Comparison of ENCODE assay signal across 26 cellular contexts in the genomic region with DNA sequence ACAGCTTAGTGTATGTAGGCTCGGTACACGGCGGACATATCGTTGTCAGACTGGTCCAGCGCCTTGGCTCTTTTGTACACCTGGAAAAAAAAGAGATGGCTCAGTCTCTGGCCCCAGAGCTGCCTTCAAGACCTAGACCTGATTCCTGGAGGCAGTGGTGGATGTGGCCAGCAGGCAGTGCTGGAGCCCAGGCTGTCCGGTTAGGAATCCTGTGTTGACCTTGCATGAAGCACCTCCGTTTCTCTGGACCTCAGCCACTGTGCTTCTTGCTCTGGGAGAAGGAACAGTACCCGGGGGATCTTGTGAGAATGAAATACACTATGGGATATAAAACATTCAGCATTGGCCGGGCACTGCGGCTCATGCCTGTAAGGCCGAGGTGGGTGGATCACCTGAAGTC. TPM values are rescaled to one million over a fixed set of nuclear protein-coding genes. Genes with fewer than 3 reads are reported as not detected.
DNase-seq lines count a peak whose midpoint lies in the region; ATAC-seq and TF ChIP-seq lines count a peak whose summit lies in the region.
"Had no signal": no experiment of that assay in that cellular context is flagged by ENCODE, and none has a peak within 500 bp of the region (broad histone marks: within the 10 kb centered on the region; RNA-seq: fewer than 3 reads in every experiment).

No MANE protein-coding gene starts in this region.

- POLR2A ChIA-PET in RWPE1 (lab: Yijun Ruan, JAX; ENCODE audit: low non-redundant PET) = no interaction called here

- no peak for TF ChIP-seq CTCF in RWPE1 (conservative IDR thresholded peaks at IDR 0.05; ENCODE audit: low read depth)
- no peak for TF ChIP-seq CTCF in endodermal cell (conservative IDR thresholded peaks at IDR 0.05)
- peak in 1 of 7 experiments; percentile 9 for TF ChIP-seq CTCF in stomach (IDR thresholded peaks at IDR 0.05)
- TF ChIP-seq CTCF in coronary artery (IDR thresholded peaks at IDR 0.05) = no peak

- peak overlapping the region; percentile 44 for H3K27ac Mint-ChIP-seq in endodermal cell
- H3K27ac Mint-ChIP-seq: activated CD4-positive, alpha-beta T cell treated with anti-CD3 and anti-CD28 coated beads for 36 hours; T-helper 2 cell treated with Interferon-gamma antibody and Interleukin-4, amounts not matched to agents 5 μg/mL and 100 μg/mL, for 36 hours had no signal

- H3K27me3 ChIP-seq in endodermal cell (ENCODE audit: control insufficient read depth, insufficient read depth, low read length, poor library complexity, severe bottlenecking) (no peaks in the 10 kb centered on the region), stomach (no peaks in the 10 kb centered on the region)
- H3K27me3 ChIP-seq: spleen, upper lobe of left lung had no signal

- no peak for TF ChIP-seq POLR2A in stomach (IDR thresholded peaks at IDR 0.05)

- intact Hi-C loops in left ventricle myocardium superior (cut with micrococcal nuclease) = no loop called here
- intact Hi-C loops in stomach (cut with DNase I; ENCODE audit: low total_unique reads) = no loop called here

- H3K4me1 Mint-ChIP-seq in endodermal cell = peaks cover 9% of the 10 kb centered on the region

- no peaks in the 10 kb centered on the region for H3K27me3 Mint-ChIP-seq in endodermal cell (ENCODE audit: insufficient read depth)
- H3K27me3 Mint-ChIP-seq: activated CD4-positive, alpha-beta T cell treated with anti-CD3 and anti-CD28 coated beads for 36 hours; naive B cell had no signal

- H3K9me3 ChIP-seq in endodermal cell (ENCODE audit: control insufficient read depth, low read length) (no peaks in the 10 kb centered on the region), stomach (no peaks in the 10 kb centered on the region)
- H3K9me3 ChIP-seq: spleen, upper lobe of left lung had no signal

- peaks cover 34% of the 10 kb centered on the region for H3K36me3 Mint-ChIP-seq in endodermal cell (ENCODE audit: low read depth)
- H3K36me3 Mint-ChIP-seq: naive B cell had no signal

- DNase-seq in RWPE1 (ENCODE audit: low spot score) = no peak
- DNase-seq in endodermal cell = no peak
- peak; percentile 69 for DNase-seq in left ventricle myocardium superior
- no peak for DNase-seq in stomach
- DNase-seq in NCI-H510A (lab: John Stamatoyannopoulos, UW) = no peak
- DNase-seq in coronary artery (ENCODE audit: low spot score) = no peak
- DNase-seq: activated CD4-positive, alpha-beta T cell treated with anti-CD3 and anti-CD28 coated beads for 36 hours; activated gamma-delta T cell; activated T-cell treated with anti-CD3 and anti-CD28 coated beads, Interleukin-2, amount 50 U/mL, for 1 hour; C1 segment of cervical spinal cord; cerebellar nuclear complex; DND-41; foreskin fibroblast; immature natural killer cell; Kasumi-1; naive B cell; NCI-H446 treated with DMSO at 0.1 percent for 48 hours; nucleus accumbens; spleen; substantia nigra; upper lobe of left lung had no signal

- WGBS in endodermal cell (ENCODE audit: insufficient coverage in 1 of 2, insufficient read length in 1 of 2), 2 experiments = 93 to 95% methylated on average over 8 to 11 of the region's 11 CpGs
- WGBS in stomach, 5 donors = 60 to 70% (median 65%) methylated on average over 11 of the region's 11 CpGs

- H3K36me3 ChIP-seq in endodermal cell (ENCODE audit: control insufficient read depth, insufficient read depth, low read length) = peaks cover 43% of the 10 kb centered on the region
- H3K36me3 ChIP-seq in stomach = peaks cover 35 to 64% (median 62%) of the 10 kb centered on the region in 4 donors

- no peak for TF ChIP-seq EP300 in stomach (IDR thresholded peaks at IDR 0.05)

- H3K9ac ChIP-seq in endodermal cell (ENCODE audit: extremely low read depth, low read length, poor library complexity, severe bottlenecking) = no peak overlapping the region

- peaks cover 9% of the 10 kb centered on the region for H3K4me1 ChIP-seq in endodermal cell (ENCODE audit: control insufficient read depth, insufficient read depth, low read length)
- peaks cover 27 to 45% (median 39%) of the 10 kb centered on the region in 4 donors for H3K4me1 ChIP-seq in stomach

- CTCF ChIA-PET in RWPE1 (lab: Yijun Ruan, JAX) = no interaction called here

- ATAC-seq in left ventricle myocardium superior (peak; percentile 39), HG02571 (IDR thresholded peaks at IDR 0.05; ENCODE audit: unreplicated experiment) (no peak)
- ATAC-seq: activated CD4-positive, alpha-beta T cell treated with anti-CD3 and anti-CD28 coated beads for 36 hours; left lobe of liver had no signal

- no peaks in the 10 kb centered on the region for H3K9me3 Mint-ChIP-seq in endodermal cell
- H3K9me3 Mint-ChIP-seq: immature natural killer cell; naive B cell; T-helper 2 cell treated with Interferon-gamma antibody and Interleukin-4, amounts not matched to agents 5 μg/mL and 100 μg/mL, for 36 hours had no signal

- H3K4me3 Mint-ChIP-seq in endodermal cell = no peak overlapping the region
- H3K4me3 Mint-ChIP-seq: activated CD4-positive, alpha-beta T cell treated with anti-CD3 and anti-CD28 coated beads for 36 hours; T-helper 2 cell treated with Interferon-gamma antibody and Interleukin-4, amounts not matched to agents 5 μg/mL and 100 μg/mL, for 36 hours had no signal

- peak overlapping the region; percentile 98 for H3K27ac ChIP-seq in RWPE1
- H3K27ac ChIP-seq in endodermal cell (ENCODE audit: low read depth, low read length) = no peak overlapping the region
- peak overlapping the region in 3 of 5 donors; percentile 35 to 46 (median 44) for H3K27ac ChIP-seq in stomach
- no peak overlapping the region for H3K27ac ChIP-seq in coronary artery
- H3K27ac ChIP-seq: epithelial cell of prostate, upper lobe of left lung had no signal

- no peak overlapping the region for H3K4me3 ChIP-seq in endodermal cell (ENCODE audit: low read length)
- no peak overlapping the region for H3K4me3 ChIP-seq in stomach
- no peak overlapping the region for H3K4me3 ChIP-seq in coronary artery
- H3K4me3 ChIP-seq: spleen, upper lobe of left lung had no signal

RNA-seq across cellular contexts. Expression of a gene that starts 2.8 kb away (rescaled TPM):
- total RNA-seq in endodermal cell = 10 to 100 TPM; 46.2 to 49.0 TPM
- polyA plus RNA-seq in endodermal cell (2013, experiment 1 of 2) = 30.2 TPM
- polyA plus RNA-seq in endodermal cell (2013, experiment 2 of 2) = 28.6 TPM
- 134 TPM for total RNA-seq in left ventricle myocardium superior
- 100 to 1,000 TPM in 1 of 5 donors, 10 to 100 TPM in 3, 1 to 10 TPM in 1; 6.1 to 350 (median 45.5) TPM for total RNA-seq in stomach
- polyA plus RNA-seq in stomach = 10 to 100 TPM; 27.0 to 63.9 (median 46.1) TPM

RNA-seq across cellular contexts. Expression of a gene that starts 10.1 kb away (rescaled TPM):
- total RNA-seq in endodermal cell (not detected), left ventricle myocardium superior (not detected), stomach (100 to 1,000 TPM in 3 of 5 donors, 10 to 100 TPM in 2; 20.5 to 732 (median 131) TPM)
- not detected for polyA plus RNA-seq in endodermal cell (2013, experiment 1 of 2)
- not detected for polyA plus RNA-seq in endodermal cell (2013, experiment 2 of 2)
- polyA plus RNA-seq in stomach = 1,000 to 10,000 TPM in 2 of 3 donors, 100 to 1,000 TPM in 1; 481 to 1,027 (median 1,002) TPM
- total RNA-seq: activated CD4-positive, alpha-beta T cell treated with anti-CD3 and anti-CD28 coated beads for 36 hours; activated CD8-positive, alpha-beta memory T cell treated with anti-CD3 and anti-CD28 coated beads for 36 hours; spleen had no signal
- polyA plus RNA-seq: immature natural killer cell, spleen had no signal

RNA-seq across cellular contexts. Expression of a gene that starts 17.1 kb away (rescaled TPM):
- total RNA-seq in endodermal cell (under 1 TPM; 0.40 to 0.73 TPM), left ventricle myocardium superior (not detected), stomach (not detected)
- polyA plus RNA-seq in endodermal cell (2013, experiment 1 of 2) = 0.57 TPM
- not detected for polyA plus RNA-seq in endodermal cell (2013, experiment 2 of 2)
- polyA plus RNA-seq in stomach = not detected
- total RNA-seq: activated CD4-positive, alpha-beta T cell treated with anti-CD3 and anti-CD28 coated beads for 36 hours; activated CD8-positive, alpha-beta memory T cell treated with anti-CD3 and anti-CD28 coated beads for 36 hours; left lobe of liver; spleen; upper lobe of left lung had no signal
- polyA plus RNA-seq: immature natural killer cell had no signal

RNA-seq across cellular contexts. Expression of a gene that starts 38.3 kb away (rescaled TPM):
- total RNA-seq in endodermal cell = 10 to 100 TPM; 17.2 to 21.6 TPM
- 8.5 TPM for polyA plus RNA-seq in endodermal cell (2013, experiment 1 of 2)
- 8.2 TPM for polyA plus RNA-seq in endodermal cell (2013, experiment 2 of 2)
- 8.4 TPM for total RNA-seq in left ventricle myocardium superior
- 10 to 100 TPM in 2 of 5 donors, 1 to 10 TPM in 2, under 1 TPM in 1; 0.45 to 19.3 (median 10.0) TPM for total RNA-seq in stomach
- polyA plus RNA-seq in stomach = 1 to 10 TPM; 1.8 to 4.3 (median 4.0) TPM

RNA-seq across cellular contexts. Expression of a gene that starts 41.9 kb away (rescaled TPM):
- total RNA-seq in endodermal cell (100 to 1,000 TPM in 1 of 2 donors, 10 to 100 TPM in 1; 99.3 to 108 TPM), left ventricle myocardium superior (102 TPM), stomach (100 to 1,000 TPM in 2 of 5 donors, 10 to 100 TPM in 3; 46.9 to 187 (median 83.2) TPM)
- 65.6 TPM for polyA plus RNA-seq in endodermal cell (2013, experiment 1 of 2)
- polyA plus RNA-seq in endodermal cell (2013, experiment 2 of 2) = 61.7 TPM
- polyA plus RNA-seq in stomach = 10 to 100 TPM; 29.3 to 46.0 (median 36.5) TPM

Comparison
In these comparisons a context has a peak if more than half of its experiments do, and no peak if none do; other contexts are left out.
1. H3K27ac ChIP-seq: peak in RWPE1 (single experiment) and stomach (3 of 5); none in endodermal cell (single experiment) and coronary artery (0 of 2).
2. RNA of a gene that starts 10.1 kb away (total RNA-seq): 20.5 to 732 TPM in stomach; not detected in endodermal cell and not detected in left ventricle myocardium superior (single experiment); every median in the first group is over 10 times any median in the second.